Comparison of ENCODE assay signal across 1 cellular context in genomic region chr14:75156901-75157300, GRCh38.
TF ChIP-seq lines count a peak whose summit lies in the region.

No MANE protein-coding gene starts in this region.

TF ChIP-seq in GM23338, 12 proteins besides CTCF, POLR2A, EP300 and RAD21 (continued from another document):
- TF ChIP-seq, protein P1, sequence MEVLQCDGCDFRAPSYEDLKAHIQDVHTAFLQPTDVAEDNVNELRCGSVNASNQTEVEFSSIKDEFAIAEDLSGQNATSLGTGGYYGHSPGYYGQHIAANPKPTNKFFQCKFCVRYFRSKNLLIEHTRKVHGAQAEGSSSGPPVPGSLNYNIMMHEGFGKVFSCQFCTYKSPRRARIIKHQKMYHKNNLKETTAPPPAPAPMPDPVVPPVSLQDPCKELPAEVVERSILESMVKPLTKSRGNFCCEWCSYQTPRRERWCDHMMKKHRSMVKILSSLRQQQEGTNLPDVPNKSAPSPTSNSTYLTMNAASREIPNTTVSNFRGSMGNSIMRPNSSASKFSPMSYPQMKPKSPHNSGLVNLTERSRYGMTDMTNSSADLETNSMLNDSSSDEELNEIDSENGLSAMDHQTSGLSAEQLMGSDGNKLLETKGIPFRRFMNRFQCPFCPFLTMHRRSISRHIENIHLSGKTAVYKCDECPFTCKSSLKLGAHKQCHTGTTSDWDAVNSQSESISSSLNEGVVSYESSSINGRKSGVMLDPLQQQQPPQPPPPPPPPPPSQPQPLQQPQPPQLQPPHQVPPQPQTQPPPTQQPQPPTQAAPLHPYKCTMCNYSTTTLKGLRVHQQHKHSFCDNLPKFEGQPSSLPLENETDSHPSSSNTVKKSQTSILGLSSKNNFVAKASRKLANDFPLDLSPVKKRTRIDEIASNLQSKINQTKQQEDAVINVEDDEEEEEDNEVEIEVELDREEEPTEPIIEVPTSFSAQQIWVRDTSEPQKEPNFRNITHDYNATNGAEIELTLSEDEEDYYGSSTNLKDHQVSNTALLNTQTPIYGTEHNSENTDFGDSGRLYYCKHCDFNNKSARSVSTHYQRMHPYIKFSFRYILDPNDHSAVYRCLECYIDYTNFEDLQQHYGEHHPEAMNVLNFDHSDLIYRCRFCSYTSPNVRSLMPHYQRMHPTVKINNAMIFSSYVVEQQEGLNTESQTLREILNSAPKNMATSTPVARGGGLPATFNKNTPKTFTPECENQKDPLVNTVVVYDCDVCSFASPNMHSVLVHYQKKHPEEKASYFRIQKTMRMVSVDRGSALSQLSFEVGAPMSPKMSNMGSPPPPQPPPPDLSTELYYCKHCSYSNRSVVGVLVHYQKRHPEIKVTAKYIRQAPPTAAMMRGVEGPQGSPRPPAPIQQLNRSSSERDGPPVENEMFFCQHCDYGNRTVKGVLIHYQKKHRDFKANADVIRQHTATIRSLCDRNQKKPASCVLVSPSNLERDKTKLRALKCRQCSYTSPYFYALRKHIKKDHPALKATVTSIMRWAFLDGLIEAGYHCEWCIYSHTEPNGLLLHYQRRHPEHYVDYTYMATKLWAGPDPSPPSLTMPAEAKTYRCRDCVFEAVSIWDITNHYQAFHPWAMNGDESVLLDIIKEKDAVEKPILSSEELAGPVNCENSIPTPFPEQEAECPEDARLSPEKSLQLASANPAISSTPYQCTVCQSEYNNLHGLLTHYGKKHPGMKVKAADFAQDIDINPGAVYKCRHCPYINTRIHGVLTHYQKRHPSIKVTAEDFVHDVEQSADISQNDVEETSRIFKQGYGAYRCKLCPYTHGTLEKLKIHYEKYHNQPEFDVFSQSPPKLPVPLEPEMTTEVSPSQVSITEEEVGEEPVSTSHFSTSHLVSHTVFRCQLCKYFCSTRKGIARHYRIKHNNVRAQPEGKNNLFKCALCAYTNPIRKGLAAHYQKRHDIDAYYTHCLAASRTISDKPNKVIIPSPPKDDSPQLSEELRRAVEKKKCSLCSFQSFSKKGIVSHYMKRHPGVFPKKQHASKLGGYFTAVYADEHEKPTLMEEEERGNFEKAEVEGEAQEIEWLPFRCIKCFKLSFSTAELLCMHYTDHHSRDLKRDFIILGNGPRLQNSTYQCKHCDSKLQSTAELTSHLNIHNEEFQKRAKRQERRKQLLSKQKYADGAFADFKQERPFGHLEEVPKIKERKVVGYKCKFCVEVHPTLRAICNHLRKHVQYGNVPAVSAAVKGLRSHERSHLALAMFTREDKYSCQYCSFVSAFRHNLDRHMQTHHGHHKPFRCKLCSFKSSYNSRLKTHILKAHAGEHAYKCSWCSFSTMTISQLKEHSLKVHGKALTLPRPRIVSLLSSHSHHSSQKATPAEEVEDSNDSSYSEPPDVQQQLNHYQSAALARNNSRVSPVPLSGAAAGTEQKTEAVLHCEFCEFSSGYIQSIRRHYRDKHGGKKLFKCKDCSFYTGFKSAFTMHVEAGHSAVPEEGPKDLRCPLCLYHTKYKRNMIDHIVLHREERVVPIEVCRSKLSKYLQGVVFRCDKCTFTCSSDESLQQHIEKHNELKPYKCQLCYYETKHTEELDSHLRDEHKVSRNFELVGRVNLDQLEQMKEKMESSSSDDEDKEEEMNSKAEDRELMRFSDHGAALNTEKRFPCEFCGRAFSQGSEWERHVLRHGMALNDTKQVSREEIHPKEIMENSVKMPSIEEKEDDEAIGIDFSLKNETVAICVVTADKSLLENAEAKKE (CRISPR knock-in tag; IDR thresholded peaks at IDR 0.05): no peak
- TF ChIP-seq EZH2phosphoT487 (IDR thresholded peaks at IDR 0.05; ENCODE audit: unreplicated experiment) (no peak), POLR2AphosphoS5 (IDR thresholded peaks at IDR 0.05; ENCODE audit: low read depth) (no peak), STAT1 (IDR thresholded peaks at IDR 0.05; ENCODE audit: unreplicated experiment) (no peak), ZNF114 (CRISPR knock-in tag; IDR thresholded peaks at IDR 0.05) (no peak)
- TF ChIP-seq, protein P2, sequence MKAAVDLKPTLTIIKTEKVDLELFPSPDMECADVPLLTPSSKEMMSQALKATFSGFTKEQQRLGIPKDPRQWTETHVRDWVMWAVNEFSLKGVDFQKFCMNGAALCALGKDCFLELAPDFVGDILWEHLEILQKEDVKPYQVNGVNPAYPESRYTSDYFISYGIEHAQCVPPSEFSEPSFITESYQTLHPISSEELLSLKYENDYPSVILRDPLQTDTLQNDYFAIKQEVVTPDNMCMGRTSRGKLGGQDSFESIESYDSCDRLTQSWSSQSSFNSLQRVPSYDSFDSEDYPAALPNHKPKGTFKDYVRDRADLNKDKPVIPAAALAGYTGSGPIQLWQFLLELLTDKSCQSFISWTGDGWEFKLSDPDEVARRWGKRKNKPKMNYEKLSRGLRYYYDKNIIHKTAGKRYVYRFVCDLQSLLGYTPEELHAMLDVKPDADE (IDR thresholded peaks at IDR 0.05): no peak
